ENCODE assay signal across 20 cellular contexts in the genomic region with DNA sequence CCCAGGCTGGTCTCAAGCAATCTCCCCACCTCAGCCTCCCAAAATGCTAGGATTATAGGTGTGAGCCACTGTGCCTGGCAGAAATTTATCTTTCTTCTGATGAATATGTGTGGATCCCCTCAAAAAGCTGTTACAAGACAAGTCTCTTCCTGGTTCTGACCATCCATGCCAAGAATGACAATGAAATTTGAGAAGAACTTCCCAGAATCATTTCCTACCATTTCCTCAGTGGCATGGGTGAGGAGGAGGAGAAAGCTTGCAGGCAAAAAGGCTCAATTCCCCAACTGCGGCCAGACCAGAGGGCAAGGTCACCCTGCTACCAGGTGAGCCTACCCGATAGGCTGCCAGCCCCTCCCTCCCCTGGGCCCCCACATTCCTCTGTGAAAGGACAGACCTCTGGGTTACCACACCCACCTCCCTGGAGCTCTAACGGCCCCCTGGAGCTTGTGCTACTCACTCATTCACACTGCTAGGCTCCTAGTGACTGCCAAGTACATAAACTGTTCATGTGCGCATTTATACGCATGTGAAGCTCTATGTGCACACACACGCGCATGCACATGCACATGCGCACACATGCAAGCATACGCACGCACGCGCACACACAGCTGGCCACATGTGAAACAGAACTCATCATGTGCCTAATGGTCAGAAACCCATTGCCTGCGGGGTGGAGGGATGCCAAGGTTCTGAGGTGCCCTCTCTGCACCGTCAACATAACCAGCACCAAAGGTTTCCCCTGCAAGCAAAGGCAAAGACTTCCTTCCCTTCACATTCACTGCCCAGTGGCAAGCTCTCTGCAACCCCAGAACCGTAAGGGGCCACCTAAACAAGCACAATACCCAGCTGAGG. TPM values are rescaled to one million over a fixed set of nuclear protein-coding genes. Genes with fewer than 3 reads are reported as not detected.
A peak's percentile ranks its signal among the peaks of the same experiment; 100 is the strongest.
DNase-seq lines count a peak whose midpoint lies in the region; FAIRE-seq and TF ChIP-seq lines count a peak whose summit lies in the region.
"Had no signal": no experiment of that assay in that cellular context is flagged by ENCODE, and none has a peak within 500 bp of the region (broad histone marks: within the 10 kb centered on the region; RNA-seq: fewer than 3 reads in every experiment).

No MANE protein-coding gene starts in this region.

- TF ChIP-seq CTCF in HEK293 (tag by site-specific recombination; IDR thresholded peaks at IDR 0.05) (no peak), bronchial epithelial cell (IDR thresholded peaks at IDR 0.05; ENCODE audit: insufficient read depth, low read length, severe bottlenecking) (no peak), Peyer's patch (IDR thresholded peaks at IDR 0.05) (no peak)

- no peaks in the 10 kb centered on the region for H3K79me2 ChIP-seq in trophoblast cell (ENCODE audit: control insufficient read depth, insufficient read depth, low read length, poor library complexity)

- no peak overlapping the region for H4K91ac ChIP-seq in trophoblast cell (ENCODE audit: low read depth, low read length)

- no peak overlapping the region for H3K14ac ChIP-seq in trophoblast cell (ENCODE audit: low read length)

- H3K4me2 ChIP-seq in trophoblast cell (ENCODE audit: low read length), result no peak overlapping the region

- no peak overlapping the region for H3K9ac ChIP-seq in trophoblast cell (ENCODE audit: low read length)

- H4K8ac ChIP-seq in trophoblast cell (ENCODE audit: low read depth, low read length), result no peak overlapping the region

- H3K36me3 ChIP-seq in HEK293 (ENCODE audit: control insufficient read depth in 2 of 2, insufficient read depth in 1 of 2, low read length in 2 of 2) (peaks cover 9 to 87% of the 10 kb centered on the region in 2 experiments), bronchial epithelial cell (ENCODE audit: control insufficient read depth, insufficient read depth, low read length) (peaks cover 49% of the 10 kb centered on the region), trophoblast cell (ENCODE audit: control insufficient read depth in 1 of 2, insufficient read depth in 2 of 2, low read length in 2 of 2) (peaks cover 52 to 66% of the 10 kb centered on the region in 2 experiments), Peyer's patch (peaks cover 0 to 65% (median 0%) of the 10 kb centered on the region in 3 donors)

- CTCF ChIA-PET in HEK293 (lab: Yijun Ruan, JAX), result no interaction called here

- H3K27ac ChIP-seq in HEK293 (ENCODE audit: extremely low read depth, low read depth, low read length) (no peak overlapping the region), trophoblast cell (ENCODE audit: low read depth, low read length) (no peak overlapping the region), Peyer's patch (no peak overlapping the region)
- H3K27ac ChIP-seq: C4-2B had no signal

- H2BK120ac ChIP-seq in trophoblast cell (ENCODE audit: insufficient read depth, low read length, poor library complexity), result no peak overlapping the region

- H3K4me3 ChIP-seq in HEK293 (ENCODE audit: low read depth, low read length) (no peak overlapping the region), bronchial epithelial cell (ENCODE audit: low read depth, low read length) (no peak overlapping the region), trophoblast cell (ENCODE audit: low read depth, low read length) (no peak overlapping the region), Peyer's patch (no peak overlapping the region)

- DNase-seq in bronchial epithelial cell (ENCODE audit: low read depth), result no peak
- DNase-seq in islet precursor cell, result peak; percentile 30
- DNase-seq in trophoblast cell, result no peak
- no peak for DNase-seq in NCI-H1436 treated with DMSO at 0.1 percent for 48 hours (lab: John Stamatoyannopoulos, UW)
- no peak for DNase-seq in NK-92 treated with Interleukin-12 subunit alpha and Interleukin-12 subunit beta, amount 100 ng/mL, for 24 hours (lab: John Stamatoyannopoulos, UW)
- DNase-seq in Peyer's patch, result no peak
- DNase-seq: EL, GF-D8, NCI-H187, NCI-H446, NCI-H526, OCI-M1, SHP77 had no signal

- FAIRE-seq in bronchial epithelial cell (lab: Jason Lieb, UNC), result peak; percentile 72
- FAIRE-seq: A204.1, GM19239, H1 had no signal

- H2BK5ac ChIP-seq in trophoblast cell (ENCODE audit: low read depth, low read length, poor library complexity), result no peak overlapping the region

- POLR2A ChIA-PET in HEK293 (lab: Yijun Ruan, JAX), result interaction anchor here (1.2 kb wide), 1 partner anchor 10 kb away, joined by 3 read pairs; no protein-coding TSS in a partner anchor

- peak overlapping the region; percentile 4 for H4K12ac ChIP-seq in trophoblast cell (ENCODE audit: low read depth, low read length)

- H2AK5ac ChIP-seq in trophoblast cell (ENCODE audit: low read length), result no peak overlapping the region

- H3K27me3 ChIP-seq in bronchial epithelial cell (ENCODE audit: control insufficient read depth, insufficient read depth, low read length) (no peaks in the 10 kb centered on the region), trophoblast cell (ENCODE audit: insufficient read depth, low read length) (no peaks in the 10 kb centered on the region), Peyer's patch (no peaks in the 10 kb centered on the region)

- no peak overlapping the region for H3K18ac ChIP-seq in trophoblast cell (ENCODE audit: low read length)

- H3K23ac ChIP-seq in trophoblast cell (ENCODE audit: low read length), result peak overlapping the region; percentile 47

- H3K9me3 ChIP-seq in HEK293 (ENCODE audit: control insufficient read depth, insufficient read depth, low read depth, low read length), result no peaks in the 10 kb centered on the region
- peaks cover 3% of the 10 kb centered on the region for H3K9me3 ChIP-seq in trophoblast cell (ENCODE audit: insufficient read depth, low read depth, low read length)
- no peaks in the 10 kb centered on the region for H3K9me3 ChIP-seq in Peyer's patch

- TF ChIP-seq POLR2A in Peyer's patch (IDR thresholded peaks at IDR 0.05), result no peak

- H3K79me1 ChIP-seq in trophoblast cell (ENCODE audit: low read length), result no peaks in the 10 kb centered on the region

- no peak overlapping the region for H2BK12ac ChIP-seq in trophoblast cell (ENCODE audit: low read length)

- H3K4me1 ChIP-seq in HEK293 (ENCODE audit: control insufficient read depth, insufficient read depth, low read length), result no peaks in the 10 kb centered on the region
- H3K4me1 ChIP-seq in trophoblast cell (ENCODE audit: control insufficient read depth in 1 of 2, insufficient read depth in 2 of 2, low read length in 2 of 2), result no peaks in the 10 kb centered on the region
- no peaks in the 10 kb centered on the region for H3K4me1 ChIP-seq in Peyer's patch

- WGBS in trophoblast cell (ENCODE audit: extremely low coverage, insufficient coverage, insufficient read length), result no CpG with 5 or more reads among the region's 15 CpGs

- H3K4ac ChIP-seq in trophoblast cell (ENCODE audit: low read depth, low read length), result no peak overlapping the region

- H2AFZ ChIP-seq in trophoblast cell (ENCODE audit: insufficient read depth, low read length, poor library complexity), result no peak overlapping the region

TF ChIP-seq in HEK293, 187 proteins besides CTCF, POLR2A, EP300 and RAD21:
- TF ChIP-seq ZNF266 (tag by site-specific recombination; IDR thresholded peaks at IDR 0.05; ENCODE audit: low read depth) (no peak), GLIS1 (tag by site-specific recombination; IDR thresholded peaks at IDR 0.05) (peak; percentile 91)
TF ChIP-seq in HEK293: peak in this region for 1.

RNA-seq across cellular contexts. Expression of gene MRAP, which starts 17.1 kb away (rescaled TPM):
- total RNA-seq in bronchial epithelial cell, result not detected in 2 replicates
- polyA plus RNA-seq in trophoblast cell (2013), result not detected in 2 replicates
- total RNA-seq in Peyer's patch, result not detected
- total RNA-seq: H1, RPMI7951 had no signal
- polyA plus RNA-seq: H1, IgD-negative memory B cell had no signal

RNA-seq across cellular contexts. Expression of gene MIS18A, which starts 36.9 kb away (rescaled TPM):
- 4.2 and 7.0 TPM in 2 replicates for total RNA-seq in bronchial epithelial cell
- polyA plus RNA-seq in trophoblast cell (2013), result 26.5 and 27.5 TPM in 2 replicates
- total RNA-seq in Peyer's patch, result 1 to 10 TPM; 1.9 to 4.1 (median 2.7) TPM
